15 cellular contexts compared by ENCODE assay signal in the genomic region with DNA sequence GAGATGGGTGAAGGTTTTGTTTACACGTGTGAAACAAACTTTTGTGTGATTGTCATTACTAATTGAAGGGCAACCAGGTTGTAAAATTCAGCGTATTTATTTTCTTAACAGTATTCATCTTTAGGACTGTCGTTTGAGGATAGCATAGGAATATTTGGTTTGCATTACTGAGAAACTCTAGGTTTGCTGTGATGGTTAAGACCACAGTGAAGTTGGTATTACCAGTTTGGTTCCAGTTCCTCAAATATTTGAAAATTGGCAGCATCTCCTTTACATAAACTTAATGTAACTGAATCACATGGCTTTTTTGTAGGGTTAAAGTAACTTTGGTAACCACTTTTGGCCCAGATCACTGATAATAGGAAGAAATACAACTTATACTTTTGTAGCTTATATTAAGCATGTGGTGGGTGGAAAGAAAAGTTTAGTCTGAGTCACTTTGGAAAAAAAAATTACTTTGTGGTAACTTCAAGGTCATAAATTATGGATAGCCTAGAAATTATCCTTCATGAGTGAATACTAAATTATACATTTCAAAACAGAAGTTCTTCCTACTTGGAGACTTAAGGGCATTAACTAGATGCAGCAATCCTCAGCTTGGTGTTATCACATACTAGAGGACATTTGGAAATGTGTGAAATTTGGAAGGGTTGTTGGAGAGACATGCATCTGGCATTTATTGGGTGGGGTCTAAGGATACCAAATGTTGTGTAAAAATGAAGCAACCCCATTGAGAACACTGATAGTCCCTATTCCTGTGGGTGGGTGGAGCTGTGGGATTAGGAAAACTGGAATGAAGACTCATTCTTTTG. TPM values are rescaled to one million over a fixed set of nuclear protein-coding genes. Genes with fewer than 3 reads are reported as not detected.
DNase-seq lines count a peak whose midpoint lies in the region; ATAC-seq, FAIRE-seq and TF ChIP-seq lines count a peak whose summit lies in the region.
"Had no signal": no experiment of that assay in that cellular context is flagged by ENCODE, and none has a peak within 500 bp of the region (broad histone marks: within the 10 kb centered on the region; RNA-seq: fewer than 3 reads in every experiment).

No MANE protein-coding gene starts in this region.

- TF ChIP-seq POLR2A in GM12892 (IDR thresholded peaks at IDR 0.05; ENCODE audit: low read depth, low read length), result no peak

- peaks cover 16% of the 10 kb centered on the region for H3K36me3 Mint-ChIP-seq in astrocyte (ENCODE audit: low read depth, unreplicated experiment)
- H3K36me3 Mint-ChIP-seq in memory B cell, result peaks cover 19% of the 10 kb centered on the region

- no peaks in the 10 kb centered on the region for H3K9me3 ChIP-seq in astrocyte (ENCODE audit: insufficient read depth, low read depth, low read length)
- H3K9me3 ChIP-seq: HAP-1 had no signal

- H3K27me3 ChIP-seq in astrocyte (ENCODE audit: insufficient read depth, low read length), result no peaks in the 10 kb centered on the region

- no peak overlapping the region for H2AFZ ChIP-seq in astrocyte (ENCODE audit: low read depth, low read length)

- no peaks in the 10 kb centered on the region for H3K9me3 Mint-ChIP-seq in astrocyte (ENCODE audit: unreplicated experiment)
- H3K9me3 Mint-ChIP-seq in memory B cell, result no peaks in the 10 kb centered on the region
- H3K9me3 Mint-ChIP-seq: neural crest cell had no signal

- peaks cover 36% of the 10 kb centered on the region for H3K36me3 ChIP-seq in astrocyte (ENCODE audit: insufficient read depth, low read length)

- peaks cover 2% of the 10 kb centered on the region for H3K4me1 ChIP-seq in astrocyte (ENCODE audit: insufficient read depth, low read length)
- H3K4me1 ChIP-seq: HAP-1 had no signal

- H3K4me2 ChIP-seq in astrocyte (ENCODE audit: low read length), result no peak overlapping the region

- H3K27ac Mint-ChIP-seq in astrocyte (ENCODE audit: unreplicated experiment) (no peak overlapping the region), memory B cell (peak overlapping the region; percentile 81)

- H3K79me2 ChIP-seq in astrocyte (ENCODE audit: insufficient read depth, low read length), result peaks cover 55% of the 10 kb centered on the region

- no peaks in the 10 kb centered on the region for H3K27me3 Mint-ChIP-seq in astrocyte (ENCODE audit: low read depth, unreplicated experiment)
- H3K27me3 Mint-ChIP-seq in memory B cell, result no peaks in the 10 kb centered on the region

- no peak overlapping the region for H3K9ac ChIP-seq in astrocyte (ENCODE audit: low read length)

- H3K4me3 ChIP-seq in astrocyte (ENCODE audit: insufficient read depth, low read depth, low read length) (no peak overlapping the region), coronary artery (no peak overlapping the region)
- H3K4me3 ChIP-seq: HAP-1 had no signal

- FAIRE-seq in GM12892 (lab: Jason Lieb, UNC) (peak; percentile 33), astrocyte (lab: Jason Lieb, UNC) (peak; percentile 50)

- no peak overlapping the region for H3K4me3 Mint-ChIP-seq in astrocyte (ENCODE audit: unreplicated experiment)
- H3K4me3 Mint-ChIP-seq in memory B cell, result no peak overlapping the region
- H3K4me3 Mint-ChIP-seq: neural crest cell had no signal

- ATAC-seq in memory B cell (ENCODE audit: low read depth) (no peak), HG02852 (IDR thresholded peaks at IDR 0.05; ENCODE audit: unreplicated experiment) (no peak), GM21526 (IDR thresholded peaks at IDR 0.05; ENCODE audit: low FRiP score, unreplicated experiment) (no peak)
- ATAC-seq: PC-3 had no signal

- DNase-seq in AG09319 (ENCODE audit: extremely low read depth, low read depth) (peak; percentile 38), GM12892 (ENCODE audit: insufficient read length) (no peak), astrocyte (ENCODE audit: low read depth) (peak; percentile 41), memory B cell (ENCODE audit: low spot score in 2 of 2) (no peak), coronary artery (ENCODE audit: low spot score) (no peak), SIG-M5 treated with dmso at 0.1 percent for 504 hours (lab: John Stamatoyannopoulos, UW; ENCODE audit: unreplicated experiment) (no peak)
- DNase-seq: activated CD8-positive, alpha-beta memory T cell treated with anti-CD3 and anti-CD28 coated beads, Interleukin-2, amount 50 U/mL, for 4 hours; islet precursor cell; NCI-H226; PC-3; stimulated activated CD4-positive, alpha-beta T cell treated with anti-CD3 and anti-CD28 coated beads, Interleukin-12 subunit alpha, Interleukin-12 subunit beta, amount 100 ng/mL, for 4 hours had no signal

- H3K4me1 Mint-ChIP-seq in astrocyte (ENCODE audit: low read depth, unreplicated experiment) (peaks cover 12% of the 10 kb centered on the region), memory B cell (peaks cover 5% of the 10 kb centered on the region)
- H3K4me1 Mint-ChIP-seq: neural crest cell had no signal

- no peak for TF ChIP-seq CTCF in AG09319 (IDR thresholded peaks at IDR 0.05; ENCODE audit: low read depth, low read length)
- TF ChIP-seq CTCF in astrocyte (IDR thresholded peaks at IDR 0.05; ENCODE audit: insufficient read depth, low read depth, low read length), result no peak
- TF ChIP-seq CTCF in coronary artery (IDR thresholded peaks at IDR 0.05), result no peak

- H3K27ac ChIP-seq in astrocyte (ENCODE audit: low read depth, low read length) (no peak overlapping the region), coronary artery (no peak overlapping the region)

- peaks cover 62% of the 10 kb centered on the region for H4K20me1 ChIP-seq in astrocyte (ENCODE audit: insufficient read depth, low read length)

RNA-seq across cellular contexts. Expression of a gene that starts 33.9 kb away (rescaled TPM):
- polyA plus RNA-seq in GM12892 (2012; ENCODE audit: missing spikeins), result 110 TPM
- total RNA-seq in astrocyte, result 231 and 246 TPM in 2 replicates

RNA-seq across cellular contexts. Expression of a gene that starts 47.2 kb away (rescaled TPM):
- polyA plus RNA-seq in GM12892 (2012; ENCODE audit: missing spikeins), result 130 TPM
- total RNA-seq in astrocyte, result 265 and 274 TPM in 2 replicates

Comparison
In these comparisons a context has a peak if more than half of its experiments do, and no peak if none do; other contexts are left out.
1. DNase-seq: peak in AG09319 (single experiment) and astrocyte (single experiment); none in GM12892 (single experiment), memory B cell (0 of 2), coronary artery (single experiment) and SIG-M5 treated with dmso at 0.1 percent for 504 hours (single experiment).